13 cellular contexts compared by ENCODE assay signal in the genomic region with DNA sequence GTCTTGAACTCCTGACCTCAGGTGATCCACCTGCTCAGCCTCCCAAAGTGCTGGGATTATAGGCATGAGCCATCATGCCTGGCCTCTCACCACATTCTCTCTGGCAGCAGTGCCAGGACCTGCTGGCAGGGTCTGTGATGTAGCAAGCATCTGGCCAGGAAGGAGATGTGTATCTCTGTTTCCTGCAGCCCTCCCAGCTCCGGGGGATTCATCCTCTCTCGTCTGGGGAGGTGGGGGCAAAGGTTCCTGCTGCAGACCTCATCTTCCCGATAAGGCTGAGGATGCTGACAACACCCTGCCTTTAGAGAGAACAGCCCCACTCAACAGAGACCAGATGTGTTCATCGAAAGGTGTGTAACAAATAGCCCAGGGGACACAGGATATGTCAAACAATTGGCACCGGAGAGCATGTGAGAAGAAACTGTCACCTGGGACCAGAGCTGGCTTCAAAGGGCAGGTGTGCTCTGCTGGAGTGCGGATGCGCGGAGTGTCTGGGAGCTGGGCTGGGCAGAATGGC. TPM values are rescaled to one million over a fixed set of nuclear protein-coding genes. Genes with fewer than 3 reads are reported as not detected.
DNase-seq lines count a peak whose midpoint lies in the region; ATAC-seq and TF ChIP-seq lines count a peak whose summit lies in the region.
"Had no signal": no experiment of that assay in that cellular context is flagged by ENCODE, and none has a peak within 500 bp of the region (broad histone marks: within the 10 kb centered on the region; RNA-seq: fewer than 3 reads in every experiment).

No MANE protein-coding gene starts in this region.

- H3K9me3 Mint-ChIP-seq in brain (peaks cover 0 to 4% (median 0%) of the 10 kb centered on the region in 5 experiments), immature natural killer cell (no peaks in the 10 kb centered on the region)

- H3K27ac Mint-ChIP-seq in brain (peak overlapping the region in 3 of 5 experiments; percentile 44 to 87 (median 66)), immature natural killer cell (peak overlapping the region in 2 of 6 donors; percentile 65 to 77)

- H3K4me1 Mint-ChIP-seq in brain (peaks cover 41% of the 10 kb centered on the region), immature natural killer cell (peaks cover 37% of the 10 kb centered on the region in 2 donors)

- TF ChIP-seq EP300 in gastroesophageal sphincter (IDR thresholded peaks at IDR 0.05), result no peak

- peaks cover 55% of the 10 kb centered on the region for H3K4me1 ChIP-seq in DND-41 (ENCODE audit: insufficient read depth, low read length)
- peaks cover 0 to 45% (median 19%) of the 10 kb centered on the region in 3 donors for H3K4me1 ChIP-seq in gastroesophageal sphincter

- H3K4me3 Mint-ChIP-seq in brain (peak overlapping the region in 4 of 5 experiments; percentile 5 to 61 (median 34)), immature natural killer cell (peak overlapping the region in 2 of 5 donors; percentile 38)

- no peaks in the 10 kb centered on the region for H3K9me3 ChIP-seq in DND-41 (ENCODE audit: insufficient read depth, low read length, severe bottlenecking)
- H3K9me3 ChIP-seq in gastroesophageal sphincter, result peaks cover 0 to 7% (median 0%) of the 10 kb centered on the region in 3 donors
- H3K9me3 ChIP-seq: gastrocnemius medialis, sigmoid colon had no signal

- WGBS in gastroesophageal sphincter (ENCODE audit: low coverage in 1 of 2), 2 donors, result 51% methylated on average over 4 of the region's 8 CpGs; no CpG with 5 or more reads in 1 of the 2 donors

- no peak overlapping the region for H3K9ac ChIP-seq in DND-41 (ENCODE audit: low read depth, low read length)

- H3K27me3 Mint-ChIP-seq in brain, result peaks cover 7% of the 10 kb centered on the region
- peaks cover 9 to 12% (median 12%) of the 10 kb centered on the region in 3 donors for H3K27me3 Mint-ChIP-seq in immature natural killer cell (ENCODE audit: low read depth in 3 of 3)

- H3K79me2 ChIP-seq in DND-41 (ENCODE audit: insufficient read depth, low read length), result peaks cover 26% of the 10 kb centered on the region

- DNase-seq in DMS79 treated with DMSO at 0.1 percent for 48 hours (lab: John Stamatoyannopoulos, UW), result peak; percentile 34
- no peak for DNase-seq in DMS79 (lab: John Stamatoyannopoulos, UW)
- DNase-seq in DND-41, result peak; percentile 47
- peak; percentile 96 for DNase-seq in NCI-H69 (lab: John Stamatoyannopoulos, UW)
- DNase-seq in immature natural killer cell, result no peak
- DNase-seq: 8988T had no signal

- H4K20me1 ChIP-seq in DND-41 (ENCODE audit: insufficient read depth, low read length), result no peaks in the 10 kb centered on the region

- ATAC-seq in DND-41 (ENCODE audit: insufficient read depth, low read depth) (no peak), GM21723 (IDR thresholded peaks at IDR 0.05; ENCODE audit: unreplicated experiment) (no peak), gastroesophageal sphincter (no peak)

- H3K4me2 ChIP-seq in DND-41 (ENCODE audit: insufficient read depth, low read length), result no peak overlapping the region

- H3K27ac ChIP-seq in DND-41 (ENCODE audit: low read length) (no peak overlapping the region; the same call in 1 of the 2 replicates), gastroesophageal sphincter (no peak overlapping the region)
- H3K27ac ChIP-seq: coronary artery, sigmoid colon had no signal

- no peak overlapping the region; the same call in 1 of the 2 replicates for H2AFZ ChIP-seq in DND-41 (ENCODE audit: low read depth, low read length)

- H3K27me3 ChIP-seq in DND-41 (ENCODE audit: insufficient read depth, low read length, poor library complexity), result no peaks in the 10 kb centered on the region
- H3K27me3 ChIP-seq in gastroesophageal sphincter, result peaks cover 38% of the 10 kb centered on the region
- H3K27me3 ChIP-seq: gastrocnemius medialis, sigmoid colon had no signal

- TF ChIP-seq POLR2A in gastroesophageal sphincter (IDR thresholded peaks at IDR 0.05), result no peak

- peaks cover 17% of the 10 kb centered on the region for H3K36me3 Mint-ChIP-seq in brain
- H3K36me3 Mint-ChIP-seq in immature natural killer cell, result peaks cover 0 to 4% (median 0%) of the 10 kb centered on the region in 3 donors

- no peak overlapping the region for H3K4me3 ChIP-seq in DND-41 (ENCODE audit: low read depth in 1 of 2, low read length in 2 of 2)
- no peak overlapping the region for H3K4me3 ChIP-seq in gastroesophageal sphincter
- H3K4me3 ChIP-seq: coronary artery, lung, sigmoid colon had no signal

- TF ChIP-seq CTCF in DND-41 (IDR thresholded peaks at IDR 0.05; ENCODE audit: borderline replicate concordance, extremely low read depth, low read length, poor library complexity, severe bottlenecking) (no peak), brain (conservative IDR thresholded peaks at IDR 0.05) (no peak), gastroesophageal sphincter (IDR thresholded peaks at IDR 0.05) (no peak)

- H3K36me3 ChIP-seq in DND-41 (ENCODE audit: insufficient read depth, low read length), result peaks cover 21% of the 10 kb centered on the region
- H3K36me3 ChIP-seq in gastroesophageal sphincter, result peaks cover 0 to 13% of the 10 kb centered on the region in 2 donors

RNA-seq across cellular contexts. Expression of a gene that starts 54.8 kb away (rescaled TPM):
- 129 TPM for polyA plus RNA-seq in brain (ENCODE audit: insufficient read depth, low read depth, low replicate concordance)
- total RNA-seq in gastroesophageal sphincter, result 10 to 100 TPM; 38.4 to 86.1 (median 40.1) TPM
- polyA plus RNA-seq in immature natural killer cell, result 10 to 100 TPM; 14.8 to 25.6 (median 19.4) TPM

Comparison
In these comparisons a context has a peak if more than half of its experiments do, and no peak if none do; other contexts are left out.
1. DNase-seq: peak in DMS79 treated with DMSO at 0.1 percent for 48 hours (single experiment), DND-41 (single experiment) and NCI-H69 (single experiment); none in DMS79 (single experiment) and immature natural killer cell (0 of 3).